20 cellular contexts compared by ENCODE assay signal in the genomic region with DNA sequence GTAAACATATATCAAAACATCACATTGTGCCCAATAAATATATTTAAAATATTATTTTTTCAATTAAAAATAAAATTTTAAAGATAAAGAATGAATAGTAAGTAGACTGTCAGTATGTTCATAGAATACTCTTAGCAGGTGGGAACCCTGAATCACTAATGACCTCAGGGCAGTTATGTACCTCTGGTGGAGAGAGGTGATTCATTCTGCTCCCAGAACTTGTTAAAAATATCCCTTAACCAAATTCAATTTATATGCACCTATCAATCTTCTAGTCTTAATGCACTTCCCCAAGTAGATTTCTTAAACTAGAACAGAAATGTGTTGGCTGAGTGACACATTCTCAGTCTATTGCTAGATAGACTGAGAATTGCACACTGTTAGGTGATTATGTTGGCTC.
DNase-seq lines count a peak whose midpoint lies in the region; ATAC-seq, FAIRE-seq and TF ChIP-seq lines count a peak whose summit lies in the region.
"Had no signal": no experiment of that assay in that cellular context is flagged by ENCODE, and none has a peak within 500 bp of the region (broad histone marks: within the 10 kb centered on the region; RNA-seq: fewer than 3 reads in every experiment).

No MANE protein-coding gene starts in this region.

- no peaks in the 10 kb centered on the region for H3K9me1 ChIP-seq in keratinocyte (ENCODE audit: control insufficient read depth, extremely low read depth, insufficient read depth, low read length)

- peak overlapping the region; percentile 52 for H3K27ac Mint-ChIP-seq in MCF 10A (ENCODE audit: low read depth, unreplicated experiment)
- H3K27ac Mint-ChIP-seq: CD14-positive monocyte; CD8-positive, alpha-beta T cell; H9; IgD-negative memory B cell had no signal

- H2AFZ ChIP-seq in mammary epithelial cell (ENCODE audit: low read depth, low read length), result no peak overlapping the region
- H2AFZ ChIP-seq in keratinocyte (ENCODE audit: control insufficient read depth, low read length), result no peak overlapping the region

- no peaks in the 10 kb centered on the region for H3K79me2 ChIP-seq in mammary epithelial cell (ENCODE audit: insufficient read depth, low read length)
- H3K79me2 ChIP-seq in keratinocyte (ENCODE audit: control insufficient read depth, insufficient read depth, low read length), result no peaks in the 10 kb centered on the region

- H3K27ac ChIP-seq in breast epithelium (no peak overlapping the region), mammary epithelial cell (ENCODE audit: insufficient read depth, low read depth, low read length) (no peak overlapping the region), keratinocyte (ENCODE audit: control insufficient read depth, insufficient read depth, low read length) (peak overlapping the region; percentile 54)
- H3K27ac ChIP-seq: 22Rv1 had no signal

- no peak overlapping the region for H3K9ac ChIP-seq in mammary epithelial cell (ENCODE audit: insufficient read depth, low read length)
- H3K9ac ChIP-seq in keratinocyte (ENCODE audit: control insufficient read depth, extremely low read depth, insufficient read depth, low read length), result no peak overlapping the region

- no peak for ATAC-seq in GM21528 (IDR thresholded peaks at IDR 0.05; ENCODE audit: low FRiP score, unreplicated experiment)
- no peak for ATAC-seq in HG03039 (IDR thresholded peaks at IDR 0.05; ENCODE audit: unreplicated experiment)
- ATAC-seq: CD8-positive, alpha-beta T cell had no signal

- FAIRE-seq in keratinocyte (lab: Jason Lieb, UNC), result peak; percentile 86
- FAIRE-seq: D721Med, G401.6 had no signal

- dilution Hi-C loops in mammary epithelial cell (cut with HindIII; ENCODE audit: low sequenced_read_pairs), result no loop called here
- dilution Hi-C loops in keratinocyte (cut with MboI; ENCODE audit: extremely low pct_ligation_motif_present, low sequenced_read_pairs), result no loop called here

- no peaks in the 10 kb centered on the region for H4K20me1 ChIP-seq in mammary epithelial cell (ENCODE audit: insufficient read depth, low read length)
- no peaks in the 10 kb centered on the region for H4K20me1 ChIP-seq in keratinocyte (ENCODE audit: control insufficient read depth, extremely low read depth, insufficient read depth, low read length)

- no peaks in the 10 kb centered on the region for H3K27me3 Mint-ChIP-seq in MCF 10A (ENCODE audit: insufficient read depth, unreplicated experiment)

- DNase-seq in MCF 10A (ENCODE audit: unreplicated experiment) (peak; percentile 77), breast epithelium (ENCODE audit: low spot score in 2 of 2) (no peak), mammary epithelial cell (peak; percentile 81), keratinocyte (ENCODE audit: low read depth, low spot score) (peak; percentile 68), KG1 (lab: John Stamatoyannopoulos, UW) (no peak)
- no peak for DNase-seq in stimulated activated CD4-positive, alpha-beta T cell treated with anti-CD3 and anti-CD28 coated beads, Interleukin-15, amount 100 ng/mL, for 24 hours
- DNase-seq: CD8-positive, alpha-beta T cell; COR-L47; DMS153; DMS79 treated with DMSO at 0.1 percent for 48 hours; EL; GOT3; H9 had no signal

- no peaks in the 10 kb centered on the region for H3K36me3 Mint-ChIP-seq in MCF 10A (ENCODE audit: insufficient read depth, unreplicated experiment)
- H3K36me3 Mint-ChIP-seq: CD14-positive monocyte; CD8-positive, alpha-beta T cell; IgD-negative memory B cell had no signal

- TF ChIP-seq POLR2A in breast epithelium (IDR thresholded peaks at IDR 0.05), result no peak

- no peak overlapping the region for H3K4me3 Mint-ChIP-seq in MCF 10A (ENCODE audit: unreplicated experiment)
- H3K4me3 Mint-ChIP-seq: CD14-positive monocyte; CD8-positive, alpha-beta T cell; H9; IgD-negative memory B cell had no signal

- TF ChIP-seq CTCF in MCF 10A (IDR thresholded peaks at IDR 0.05; ENCODE audit: unreplicated experiment) (no peak), breast epithelium (IDR thresholded peaks at IDR 0.05) (no peak), mammary epithelial cell (conservative IDR thresholded peaks at IDR 0.05 in 1 of 2, IDR thresholded peaks at IDR 0.05 in 1 of 2; ENCODE audit: extremely low read depth in 1 of 2, insufficient read depth in 1 of 2, low read depth in 1 of 2, low read length in 2 of 2) (no peak), keratinocyte (optimal IDR thresholded peaks at IDR 0.05 in 1 of 3, IDR thresholded peaks at IDR 0.05 in 1 of 3, conservative IDR thresholded peaks at IDR 0.05 in 1 of 3; ENCODE audit: extremely low read depth in 1 of 3, insufficient read depth in 2 of 3, low read length in 3 of 3) (no peak)

- CTCF ChIA-PET in MCF 10A (lab: Yijun Ruan, JAX) (interaction anchor here (1.1 to 1.2 kb wide), 2 partner anchors 13 to 555 kb away, joined by 3 to 4 read pairs; no protein-coding TSS in a partner anchor), mammary epithelial cell (lab: Charles Lee; ENCODE audit: low non-redundant PET) (no interaction called here)

- intact Hi-C loops in MCF 10A (cut with micrococcal nuclease), result no loop called here
- intact Hi-C loops in breast epithelium (cut with DNase I; ENCODE audit: low total_unique reads), result no loop called here
- intact Hi-C loops in mammary epithelial cell (cut with micrococcal nuclease), result no loop called here

- H3K4me3 ChIP-seq in breast epithelium, result no peak overlapping the region
- H3K4me3 ChIP-seq in mammary epithelial cell (replicated peaks in 1 of 3; ENCODE audit: insufficient read depth in 1 of 3, low read depth in 2 of 3, low read length in 3 of 3), result no peak overlapping the region
- H3K4me3 ChIP-seq in keratinocyte (ENCODE audit: control insufficient read depth in 2 of 3, extremely low read depth in 1 of 3, insufficient read depth in 2 of 3, low read depth in 1 of 3, low read length in 3 of 3), result peak overlapping the region in 1 of 3 experiments; percentile 12

- H3K9me3 ChIP-seq in breast epithelium (peaks cover 0 to 4% of the 10 kb centered on the region in 2 donors), mammary epithelial cell (replicated peaks; ENCODE audit: insufficient read depth, low read length) (no peaks in the 10 kb centered on the region), keratinocyte (ENCODE audit: control insufficient read depth, low read depth, low read length) (no peaks in the 10 kb centered on the region)

- H3K36me3 ChIP-seq in breast epithelium, result no peaks in the 10 kb centered on the region
- H3K36me3 ChIP-seq in mammary epithelial cell (ENCODE audit: insufficient read depth, low read length), result no peaks in the 10 kb centered on the region
- H3K36me3 ChIP-seq in keratinocyte (ENCODE audit: control insufficient read depth in 2 of 2, extremely low read depth in 1 of 2, insufficient read depth in 2 of 2, low read length in 2 of 2), result no peaks in the 10 kb centered on the region

- H3K4me2 ChIP-seq in mammary epithelial cell (ENCODE audit: insufficient read depth, low read depth, low read length) (peak overlapping the region; percentile 53), keratinocyte (ENCODE audit: control insufficient read depth, extremely low read depth, insufficient read depth, low read depth, low read length) (peak overlapping the region; percentile 56)

- H3K27me3 ChIP-seq in breast epithelium (no peaks in the 10 kb centered on the region), mammary epithelial cell (ENCODE audit: insufficient read depth, low read length) (no peaks in the 10 kb centered on the region), keratinocyte (ENCODE audit: control insufficient read depth, extremely low read depth, insufficient read depth, low read length) (no peaks in the 10 kb centered on the region)

- POLR2A ChIA-PET in MCF 10A (lab: Yijun Ruan, JAX), result interaction anchor here (0.8 to 1.6 kb wide), 5 partner anchors 9 to 241 kb away, joined by 3 read pairs; no protein-coding TSS in a partner anchor

- H3K4me1 ChIP-seq in breast epithelium, result no peaks in the 10 kb centered on the region
- peaks cover 23% of the 10 kb centered on the region for H3K4me1 ChIP-seq in mammary epithelial cell (ENCODE audit: insufficient read depth, low read length)
- H3K4me1 ChIP-seq in keratinocyte (ENCODE audit: control insufficient read depth, extremely low read depth, insufficient read depth, low read length), result peaks cover 30% of the 10 kb centered on the region

- no TSS peak for BruUV-seq in MCF 10A (replicated peaks; lab: Mats Ljungman, UMichigan)
- no TSS peak for BruUV-seq in mammary epithelial cell (replicated peaks; lab: Mats Ljungman, UMichigan)

- H3K4me1 Mint-ChIP-seq in MCF 10A (ENCODE audit: insufficient read depth, unreplicated experiment), result peaks cover 40% of the 10 kb centered on the region
- H3K4me1 Mint-ChIP-seq: CD14-positive monocyte, H9 had no signal

- in situ Hi-C loops in mammary epithelial cell (cut with MboI; ENCODE audit: low sequenced_read_pairs in 2 of 2), result no loop called here

- H3K9me3 Mint-ChIP-seq in MCF 10A (ENCODE audit: unreplicated experiment), result no peaks in the 10 kb centered on the region

Comparison
In these comparisons a context has a peak if more than half of its experiments do, and no peak if none do; other contexts are left out.
1. DNase-seq: peak in MCF 10A (single experiment), mammary epithelial cell (single experiment) and keratinocyte (single experiment); none in breast epithelium (0 of 2), stimulated activated CD4-positive, alpha-beta T cell treated with anti-CD3 and anti-CD28 coated beads, Interleukin-15, amount 100 ng/mL, for 24 hours (single experiment) and KG1 (single experiment).